33 cellular contexts compared by ENCODE assay signal in the genomic region with DNA sequence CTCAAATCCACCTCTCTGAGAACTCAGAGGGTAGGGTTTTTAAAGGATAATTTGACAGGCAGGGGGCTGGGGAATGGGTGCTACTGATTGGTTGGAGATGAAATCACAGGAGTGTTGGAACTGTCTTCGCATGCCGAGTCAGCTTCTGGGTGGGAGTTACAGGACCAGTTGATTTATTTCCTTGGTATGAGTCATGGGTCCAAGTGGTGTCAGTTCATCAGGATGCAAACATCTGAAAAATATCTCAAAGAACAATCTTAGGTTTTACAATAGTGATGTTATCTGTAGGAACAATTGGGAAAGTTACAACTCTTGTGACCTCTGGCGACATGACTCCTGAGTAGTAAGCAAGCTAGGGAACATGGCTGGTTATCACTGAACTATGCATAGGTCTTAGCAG. TPM values are rescaled to one million over a fixed set of nuclear protein-coding genes. Genes with fewer than 3 reads are reported as not detected.
DNase-seq lines count a peak whose midpoint lies in the region; ATAC-seq and TF ChIP-seq lines count a peak whose summit lies in the region.
"Had no signal": no experiment of that assay in that cellular context is flagged by ENCODE, and none has a peak within 500 bp of the region (broad histone marks: within the 10 kb centered on the region; RNA-seq: fewer than 3 reads in every experiment).

No MANE protein-coding gene starts in this region.

- in situ Hi-C loops in G401 (cut with HindIII; ENCODE audit: low sequenced_read_pairs): no loop called here

- DNase-seq in A172 (ENCODE audit: low spot score) (peak; percentile 7), HT1080 (ENCODE audit: low read depth) (peak; percentile 31), amniotic epithelial cell (ENCODE audit: low read depth) (peak; percentile 65), fibroblast of villous mesenchyme (ENCODE audit: low read depth) (peak; percentile 8), G401 (ENCODE audit: low spot score) (no peak), dedifferentiated amniotic fluid mesenchymal stem cell (ENCODE audit: extremely low spot score) (no peak), NCI-H526 treated with DMSO at 0.1 percent for 48 hours (lab: John Stamatoyannopoulos, UW) (no peak)
- DNase-seq: activated CD4-positive, alpha-beta T cell treated with anti-CD3 and anti-CD28 coated beads for 4 hours; activated CD8-positive, alpha-beta T cell treated with anti-CD3 and anti-CD28 coated beads, Interleukin-2, amount 10 ng/mL, durations not matched to agents 7 days and 5 days; Caco-2; DMS79; effector CD4-positive, alpha-beta T cell; heart left ventricle; midbrain; naive B cell; NCI-H1417 treated with DMSO at 0.1 percent for 48 hours; NCI-H2107; NCI-H774; right lobe of liver; stimulated activated CD4-positive, alpha-beta T cell treated with anti-CD3 and anti-CD28 coated beads, Interleukin-12 subunit alpha, Interleukin-12 subunit beta, amount 100 ng/mL, for 4 hours; stimulated activated CD4-positive, alpha-beta T cell treated with anti-CD3 and anti-CD28 coated beads, Interleukin-2, amount 100 ng/mL, for 48 hours; stomach; T-helper 9 cell; WERI-Rb-1 had no signal

- no peak overlapping the region for H3K4me3 ChIP-seq in fibroblast of villous mesenchyme (ENCODE audit: low read depth, low read length)
- H3K4me3 ChIP-seq: HAP-1, heart left ventricle, right lobe of liver, SJSA1, stomach, vagina had no signal

- no peak for ATAC-seq in HG02970 (IDR thresholded peaks at IDR 0.05; ENCODE audit: low FRiP score, unreplicated experiment)
- ATAC-seq: activated CD8-positive, alpha-beta T cell treated with anti-CD3 and anti-CD28 coated beads, Interleukin-2, amount 10 ng/mL, durations not matched to agents 7 days and 5 days; activated T-helper 17 cell treated with anti-CD3 and anti-CD28 coated beads, Interleukin-2, amount 50 U/mL, for 72 hours; heart left ventricle; right lobe of liver had no signal

- no peak for TF ChIP-seq CTCF in fibroblast of villous mesenchyme (IDR thresholded peaks at IDR 0.05; ENCODE audit: insufficient read depth, low read depth, low read length)

RNA-seq across cellular contexts. Expression of a gene that starts 21.8 kb away (rescaled TPM):
- 0.31 and 0.72 TPM in 2 replicates for total RNA-seq in A172 (2014; rRNA removed; shearing (Covaris generic))
- total RNA-seq in HT1080 (2014; rRNA removed; shearing (Covaris generic)): 0.57 and 1.0 TPM in 2 replicates
- polyA plus RNA-seq in HT1080 (2015; cell fraction: cytosol; rRNA removed): 0.13 and 0.19 TPM in 2 replicates
- polyA plus RNA-seq in HT1080 (2015; cell fraction: nucleus; rRNA removed): 0.56 and 1.3 TPM in 2 replicates
- 2.6 and 2.9 TPM in 2 replicates for total RNA-seq in fibroblast of villous mesenchyme
- 0.34 and 0.80 TPM in 2 replicates for total RNA-seq in G401 (2014; rRNA removed; shearing (Covaris generic))

RNA-seq across cellular contexts. Expression of a gene that starts 37.4 kb away (rescaled TPM):
- total RNA-seq in A172 (2014; rRNA removed; shearing (Covaris generic)): not detected in 2 replicates
- total RNA-seq in HT1080 (2014; rRNA removed; shearing (Covaris generic)): not detected in 2 replicates
- polyA plus RNA-seq in HT1080 (2015; cell fraction: cytosol; rRNA removed): not detected in 2 replicates
- not detected in 2 replicates for polyA plus RNA-seq in HT1080 (2015; cell fraction: nucleus; rRNA removed)
- 0.43 and 0.97 TPM in 2 replicates for total RNA-seq in fibroblast of villous mesenchyme
- not detected in 2 replicates for total RNA-seq in G401 (2014; rRNA removed; shearing (Covaris generic))
- total RNA-seq: activated CD8-positive, alpha-beta T cell treated with anti-CD3 and anti-CD28 coated beads, Interleukin-2, amount 10 ng/mL, durations not matched to agents 7 days and 5 days; activated T-helper 17 cell treated with anti-CD3 and anti-CD28 coated beads, Interleukin-2, amount 50 U/mL, for 72 hours; heart left ventricle; kidney epithelial cell; posterior vena cava; right lobe of liver; SJSA1; stomach; vagina had no signal
- polyA plus RNA-seq: CD14-positive monocyte, heart left ventricle, IgD-negative memory B cell had no signal

RNA-seq across cellular contexts. Expression of a gene that starts 41.3 kb away (rescaled TPM):
- 0.43 and 0.71 TPM in 2 replicates for total RNA-seq in A172 (2014; rRNA removed; shearing (Covaris generic))
- not detected in 2 replicates for total RNA-seq in HT1080 (2014; rRNA removed; shearing (Covaris generic))
- 0.14 and 0.16 TPM in 2 replicates for polyA plus RNA-seq in HT1080 (2015; cell fraction: cytosol; rRNA removed)
- 0.16 TPM in 1 of 2 replicates, not detected in the other for polyA plus RNA-seq in HT1080 (2015; cell fraction: nucleus; rRNA removed)
- total RNA-seq in fibroblast of villous mesenchyme: 0.86 TPM in 1 of 2 replicates, not detected in the other
- total RNA-seq in G401 (2014; rRNA removed; shearing (Covaris generic)): 1.5 and 7.7 TPM in 2 replicates
- total RNA-seq: activated CD8-positive, alpha-beta T cell treated with anti-CD3 and anti-CD28 coated beads, Interleukin-2, amount 10 ng/mL, durations not matched to agents 7 days and 5 days; activated T-helper 17 cell treated with anti-CD3 and anti-CD28 coated beads, Interleukin-2, amount 50 U/mL, for 72 hours; Caco-2; SJSA1; vagina had no signal
- polyA plus RNA-seq: CD14-positive monocyte, IgD-negative memory B cell had no signal

RNA-seq across cellular contexts. Expression of a gene that starts 44.0 kb away (rescaled TPM):
- total RNA-seq in A172 (2014; rRNA removed; shearing (Covaris generic)): 6.4 and 8.7 TPM in 2 replicates
- 3.4 and 5.6 TPM in 2 replicates for total RNA-seq in HT1080 (2014; rRNA removed; shearing (Covaris generic))
- polyA plus RNA-seq in HT1080 (2015; cell fraction: cytosol; rRNA removed): 5.4 TPM in 2 replicates
- polyA plus RNA-seq in HT1080 (2015; cell fraction: nucleus; rRNA removed): 5.1 and 5.6 TPM in 2 replicates
- total RNA-seq in fibroblast of villous mesenchyme: 4.8 and 5.6 TPM in 2 replicates
- 9.0 TPM in 2 replicates for total RNA-seq in G401 (2014; rRNA removed; shearing (Covaris generic))

Comparison
In these comparisons a context has a peak if more than half of its experiments do, and no peak if none do; other contexts are left out.
1. DNase-seq: peak in A172 (single experiment), HT1080 (single experiment), amniotic epithelial cell (single experiment) and fibroblast of villous mesenchyme (single experiment); none in G401 (single experiment), dedifferentiated amniotic fluid mesenchymal stem cell (single experiment) and NCI-H526 treated with DMSO at 0.1 percent for 48 hours (single experiment).